9 cellular contexts compared by ENCODE assay signal in genomic region chr10:124918906-124919305, GRCh38. TPM values are rescaled to one million over a fixed set of nuclear protein-coding genes. Genes with fewer than 3 reads are reported as not detected.
A peak's percentile ranks its signal among the peaks of the same experiment; 100 is the strongest.
DNase-seq lines count a peak whose midpoint lies in the region; ATAC-seq and TF ChIP-seq lines count a peak whose summit lies in the region.
"Had no signal": no experiment of that assay in that cellular context is flagged by ENCODE, and none has a peak within 500 bp of the region (broad histone marks: within the 10 kb centered on the region; RNA-seq: fewer than 3 reads in every experiment).

No MANE protein-coding gene starts in this region.

- peaks cover 4% of the 10 kb centered on the region for H3K36me3 Mint-ChIP-seq in activated CD4-positive, alpha-beta T cell treated with anti-CD3 and anti-CD28 coated beads, Interleukin-2, amount 10 ng/mL, durations not matched to agents 24 days and 14 days (ENCODE audit: low read depth)
- peaks cover 4 to 6% of the 10 kb centered on the region in 2 donors for H3K36me3 Mint-ChIP-seq in activated naive CD4-positive, alpha-beta T cell treated with anti-CD3 and anti-CD28 coated beads, Interleukin-2, amount 50 U/mL, for 72 hours

- TF ChIP-seq EP300 in suprapubic skin (IDR thresholded peaks at IDR 0.05) = no peak

- H3K9ac ChIP-seq in iPS-18a (ENCODE audit: low read length) = no peak overlapping the region

- H3K27ac ChIP-seq in iPS-18a (ENCODE audit: low read length) (no peak overlapping the region), suprapubic skin (peak overlapping the region; percentile 100)

- ATAC-seq in activated naive CD4-positive, alpha-beta T cell treated with anti-CD3 and anti-CD28 coated beads, Interleukin-2, amount 50 U/mL, for 72 hours = no peak
- no peak for ATAC-seq in HG03097 (IDR thresholded peaks at IDR 0.05; ENCODE audit: low FRiP score, unreplicated experiment)
- ATAC-seq: stimulated activated naive B cell treated with anti-CD40 and anti-IgM and Interleukin-4, amounts not matched to agents 10 μg/mL and 1 μg/mL and 100 μg/mL, for 72 hours had no signal

- H3K4me3 ChIP-seq in iPS-18a (ENCODE audit: low read length) = peak overlapping the region; percentile 84
- H3K4me3 ChIP-seq in suprapubic skin = peak overlapping the region; percentile 92

- peaks cover 6% of the 10 kb centered on the region for H3K4me1 ChIP-seq in iPS-18a (ENCODE audit: control insufficient read depth, low read depth, low read length)
- peaks cover 45% of the 10 kb centered on the region for H3K4me1 ChIP-seq in suprapubic skin

- H3K4me3 Mint-ChIP-seq in activated CD4-positive, alpha-beta T cell treated with anti-CD3 and anti-CD28 coated beads, Interleukin-2, amount 10 ng/mL, durations not matched to agents 24 days and 14 days = peak overlapping the region; percentile 94

- no peak for TF ChIP-seq POLR2A in suprapubic skin (IDR thresholded peaks at IDR 0.05)

- intact Hi-C loops in activated CD4-positive, alpha-beta T cell treated with anti-CD3 and anti-CD28 coated beads, Interleukin-2, amount 10 ng/mL, durations not matched to agents 24 days and 14 days (cut with micrococcal nuclease) = loop anchor here (5.0 kb wide), 3 partner anchors 457 to 903 kb away; partner anchors contain the start of genes BCCIP, LHPP, OAT and UROS

- H3K4me1 Mint-ChIP-seq in activated CD4-positive, alpha-beta T cell treated with anti-CD3 and anti-CD28 coated beads, Interleukin-2, amount 10 ng/mL, durations not matched to agents 24 days and 14 days = peaks cover 26% of the 10 kb centered on the region

- H3K36me3 ChIP-seq in iPS-18a (ENCODE audit: control insufficient read depth, low read depth, low read length) (no peaks in the 10 kb centered on the region), suprapubic skin (peaks cover 7% of the 10 kb centered on the region)

- WGBS in suprapubic skin = 86% methylated on average over 3 of the region's 3 CpGs

- no peak for TF ChIP-seq CTCF in suprapubic skin (IDR thresholded peaks at IDR 0.05)

- H3K27ac Mint-ChIP-seq in activated CD4-positive, alpha-beta T cell treated with anti-CD3 and anti-CD28 coated beads, Interleukin-2, amount 10 ng/mL, durations not matched to agents 24 days and 14 days = no peak overlapping the region
- peak overlapping the region; percentile 92 to 98 for H3K27ac Mint-ChIP-seq in activated naive CD4-positive, alpha-beta T cell treated with anti-CD3 and anti-CD28 coated beads, Interleukin-2, amount 50 U/mL, for 72 hours

- H3K9me3 ChIP-seq in iPS-18a (ENCODE audit: control insufficient read depth, low read depth, low read length) (no peaks in the 10 kb centered on the region), suprapubic skin (no peaks in the 10 kb centered on the region)

- no peaks in the 10 kb centered on the region for H3K9me3 Mint-ChIP-seq in activated CD4-positive, alpha-beta T cell treated with anti-CD3 and anti-CD28 coated beads, Interleukin-2, amount 10 ng/mL, durations not matched to agents 24 days and 14 days
- H3K9me3 Mint-ChIP-seq in activated naive CD4-positive, alpha-beta T cell treated with anti-CD3 and anti-CD28 coated beads, Interleukin-2, amount 50 U/mL, for 72 hours = no peaks in the 10 kb centered on the region
- H3K9me3 Mint-ChIP-seq: stimulated activated naive B cell treated with anti-CD40 and anti-IgM and Interleukin-4, amounts not matched to agents 10 μg/mL and 1 μg/mL and 100 μg/mL, for 72 hours had no signal

- no peaks in the 10 kb centered on the region for H3K27me3 Mint-ChIP-seq in activated CD4-positive, alpha-beta T cell treated with anti-CD3 and anti-CD28 coated beads, Interleukin-2, amount 10 ng/mL, durations not matched to agents 24 days and 14 days
- H3K27me3 Mint-ChIP-seq: stimulated activated naive B cell treated with anti-CD40 and anti-IgM and Interleukin-4, amounts not matched to agents 10 μg/mL and 1 μg/mL and 100 μg/mL, for 72 hours had no signal

- DNase-seq in activated CD4-positive, alpha-beta T cell treated with anti-CD3 and anti-CD28 coated beads, Interleukin-2, amount 10 ng/mL, durations not matched to agents 24 days and 14 days = no peak
- DNase-seq in activated CD4-positive, alpha-beta T cell treated with anti-CD3 and anti-CD28 coated beads, Interleukin-2, amount 50 U/mL, for 48 hours = no peak
- DNase-seq in activated naive CD4-positive, alpha-beta T cell treated with anti-CD3 and anti-CD28 coated beads, Interleukin-2, amount 50 U/mL, for 72 hours (ENCODE audit: low spot score in 2 of 2) = no peak
- no peak for DNase-seq in suprapubic skin (ENCODE audit: low spot score in 2 of 2)
- DNase-seq in DMS53 treated with DMSO at 0.1 percent for 48 hours (lab: John Stamatoyannopoulos, UW; ENCODE audit: unreplicated experiment) = no peak
- no peak for DNase-seq in NCI-H2171 (lab: John Stamatoyannopoulos, UW)
- DNase-seq: stimulated activated naive B cell treated with anti-CD40 and anti-IgM and Interleukin-4, amounts not matched to agents 10 μg/mL and 1 μg/mL and 100 μg/mL, for 72 hours had no signal

- no peaks in the 10 kb centered on the region for H3K27me3 ChIP-seq in iPS-18a (ENCODE audit: control insufficient read depth, insufficient read depth, low read length)
- no peaks in the 10 kb centered on the region for H3K27me3 ChIP-seq in suprapubic skin

RNA-seq across cellular contexts. Expression of gene ZRANB1, which starts 23.0 kb away (rescaled TPM):
- total RNA-seq in activated CD4-positive, alpha-beta T cell treated with anti-CD3 and anti-CD28 coated beads, Interleukin-2, amount 10 ng/mL, durations not matched to agents 24 days and 14 days = 14.9 and 15.5 TPM in 2 replicates
- total RNA-seq in activated naive CD4-positive, alpha-beta T cell treated with anti-CD3 and anti-CD28 coated beads, Interleukin-2, amount 50 U/mL, for 72 hours = 10 to 100 TPM; 10.4 to 12.3 TPM
- 10 to 100 TPM; 21.2 to 37.9 (median 30.2) TPM for total RNA-seq in suprapubic skin
